In genomic region chr7:48289661-48290060, GRCh38 we compare ENCODE assay signal across 22 cellular contexts.
A peak's percentile ranks its signal among the peaks of the same experiment; 100 is the strongest.
DNase-seq lines count a peak whose midpoint lies in the region; ATAC-seq, FAIRE-seq and TF ChIP-seq lines count a peak whose summit lies in the region.
"Had no signal": no experiment of that assay in that cellular context is flagged by ENCODE, and none has a peak within 500 bp of the region (broad histone marks: within the 10 kb centered on the region; RNA-seq: fewer than 3 reads in every experiment).

No MANE protein-coding gene starts in this region.

- H3K27ac Mint-ChIP-seq in activated CD4-positive, alpha-beta T cell treated with anti-CD3 and anti-CD28 coated beads, Interleukin-2, amount 10 ng/mL, durations not matched to agents 24 days and 14 days, result no peak overlapping the region
- H3K27ac Mint-ChIP-seq: CD4-positive, CD25-positive, alpha-beta regulatory T cell; CD8-positive, alpha-beta T cell; HFFc6 had no signal

- H3K9me1 ChIP-seq in endothelial cell of umbilical vein (replicated peaks; ENCODE audit: control insufficient read depth, extremely low read depth, insufficient read depth, low read length), result no peaks in the 10 kb centered on the region

- no peaks in the 10 kb centered on the region for H3K79me2 ChIP-seq in endothelial cell of umbilical vein (ENCODE audit: control insufficient read depth, insufficient read depth, low read length)

- POLR2A ChIA-PET in endothelial cell of umbilical vein (lab: Charles Lee), result interaction anchor here (0.7 kb wide), 1 partner anchor 148 kb away, joined by 5 read pairs; no protein-coding TSS in a partner anchor

- H3K9ac ChIP-seq in BLaER1 treated with 17β-estradiol and CSF1 and Interleukin-3, amounts not matched to agents 10 nM and 100 nM, result no peak overlapping the region; a peak in 1 of 22 replicates
- H3K9ac ChIP-seq in endothelial cell of umbilical vein (replicated peaks; ENCODE audit: extremely low read depth, insufficient read depth, low read length), result no peak overlapping the region

- TF ChIP-seq CTCF in endothelial cell of umbilical vein (IDR thresholded peaks at IDR 0.05; ENCODE audit: extremely low read depth in 1 of 2, insufficient read depth in 1 of 2, low read depth in 1 of 2, low read length in 2 of 2), result no peak

- no peak for FAIRE-seq in endothelial cell of umbilical vein (lab: Jason Lieb, UNC)
- FAIRE-seq: A549, GM12892, H54 had no signal

- no peaks in the 10 kb centered on the region for H3K27me3 ChIP-seq in BLaER1 treated with 17β-estradiol and CSF1 and Interleukin-3, amounts not matched to agents 10 nM and 100 nM
- H3K27me3 ChIP-seq in endothelial cell of umbilical vein (ENCODE audit: control insufficient read depth in 2 of 2, insufficient read depth in 2 of 2, low read length in 2 of 2), result no peaks in the 10 kb centered on the region
- H3K27me3 ChIP-seq: BE2C had no signal

- peaks cover 0 to 12% (median 6%) of the 10 kb centered on the region in 11 experiments; a peak in 6 of 22 replicates for H3K9me3 ChIP-seq in BLaER1 treated with 17β-estradiol and CSF1 and Interleukin-3, amounts not matched to agents 10 nM and 100 nM (replicated peaks in 1 of 11)
- H3K9me3 ChIP-seq in endothelial cell of umbilical vein (replicated peaks; ENCODE audit: control insufficient read depth, insufficient read depth, low read length), result no peaks in the 10 kb centered on the region
- H3K9me3 ChIP-seq: A549, BE2C, Caco-2, HAP-1 had no signal

- H2AFZ ChIP-seq in endothelial cell of umbilical vein (ENCODE audit: low read depth, low read length), result no peak overlapping the region

- CTCF ChIA-PET in endothelial cell of umbilical vein (lab: Charles Lee), result no interaction called here

- TF ChIP-seq POLR2A in endothelial cell of umbilical vein (IDR thresholded peaks at IDR 0.05; ENCODE audit: low read depth, low read length), result no peak

- H3K4me3 Mint-ChIP-seq in activated CD4-positive, alpha-beta T cell treated with anti-CD3 and anti-CD28 coated beads, Interleukin-2, amount 10 ng/mL, durations not matched to agents 24 days and 14 days, result no peak overlapping the region
- H3K4me3 Mint-ChIP-seq: CD4-positive, CD25-positive, alpha-beta regulatory T cell; CD8-positive, alpha-beta T cell; HFFc6 had no signal

- H3K36me3 ChIP-seq in BLaER1 treated with 17β-estradiol and CSF1 and Interleukin-3, amounts not matched to agents 10 nM and 100 nM, result no peaks in the 10 kb centered on the region
- H3K36me3 ChIP-seq in endothelial cell of umbilical vein (ENCODE audit: control insufficient read depth in 2 of 2, extremely low read depth in 1 of 2, insufficient read depth in 2 of 2, low read length in 2 of 2), result no peaks in the 10 kb centered on the region
- H3K36me3 ChIP-seq: BE2C, HAP-1 had no signal

- ATAC-seq in HG03039 (IDR thresholded peaks at IDR 0.05; ENCODE audit: unreplicated experiment), result no peak
- ATAC-seq: A549; CD8-positive, alpha-beta T cell had no signal

- intact Hi-C loops in activated CD4-positive, alpha-beta T cell treated with anti-CD3 and anti-CD28 coated beads, Interleukin-2, amount 10 ng/mL, durations not matched to agents 24 days and 14 days (cut with micrococcal nuclease), result loop anchor here (10.0 kb wide), 1 partner anchor 585 kb away; no protein-coding TSS in a partner anchor
- intact Hi-C loops in endothelial cell of umbilical vein (cut with micrococcal nuclease), result no loop called here

- H3K4me2 ChIP-seq in BLaER1 treated with 17β-estradiol and CSF1 and Interleukin-3, amounts not matched to agents 10 nM and 100 nM, result peak overlapping the region in 8 of 11 experiments; percentile 6 to 61 (median 42); a peak in 14 of 22 replicates
- H3K4me2 ChIP-seq in endothelial cell of umbilical vein (ENCODE audit: insufficient read depth, low read length), result no peak overlapping the region
- H3K4me2 ChIP-seq: A549 had no signal

- DNase-seq in activated CD4-positive, alpha-beta T cell treated with anti-CD3 and anti-CD28 coated beads, Interleukin-2, amount 10 ng/mL, durations not matched to agents 24 days and 14 days, result peak; percentile 13
- no peak for DNase-seq in activated CD4-positive, alpha-beta T cell treated with anti-CD3 and anti-CD28 coated beads, Interleukin-2, amount 50 U/mL, for 48 hours
- DNase-seq in endothelial cell of umbilical vein (ENCODE audit: low read depth, low spot score) (peak; percentile 4), EL (no peak), nucleus accumbens (lab: John Stamatoyannopoulos, UW) (no peak)
- DNase-seq: 8988T; ACHN; AML-193; BE2C; Caco-2; CD4-positive, CD25-positive, alpha-beta regulatory T cell; CD8-positive, alpha-beta T cell; DMS79; GOT3; HFFc6 had no signal

- no peaks in the 10 kb centered on the region for H4K20me1 ChIP-seq in BLaER1 treated with 17β-estradiol and CSF1 and Interleukin-3, amounts not matched to agents 10 nM and 100 nM
- H4K20me1 ChIP-seq in endothelial cell of umbilical vein (replicated peaks; ENCODE audit: control insufficient read depth, extremely low read depth, insufficient read depth, low read length), result no peaks in the 10 kb centered on the region

- peaks cover 9% of the 10 kb centered on the region for H3K27me3 Mint-ChIP-seq in activated CD4-positive, alpha-beta T cell treated with anti-CD3 and anti-CD28 coated beads, Interleukin-2, amount 10 ng/mL, durations not matched to agents 24 days and 14 days

- no peaks in the 10 kb centered on the region for H3K4me1 Mint-ChIP-seq in activated CD4-positive, alpha-beta T cell treated with anti-CD3 and anti-CD28 coated beads, Interleukin-2, amount 10 ng/mL, durations not matched to agents 24 days and 14 days
- H3K4me1 Mint-ChIP-seq: CD4-positive, CD25-positive, alpha-beta regulatory T cell had no signal

- BruUV-seq in endothelial cell of umbilical vein (replicated peaks; lab: Mats Ljungman, UMichigan), result no TSS peak

- dilution Hi-C loops in endothelial cell of umbilical vein (cut with MboI; ENCODE audit: extremely low pct_ligation_motif_present, low sequenced_read_pairs), result no loop called here

- H3K9me3 Mint-ChIP-seq in activated CD4-positive, alpha-beta T cell treated with anti-CD3 and anti-CD28 coated beads, Interleukin-2, amount 10 ng/mL, durations not matched to agents 24 days and 14 days, result no peaks in the 10 kb centered on the region
- H3K9me3 Mint-ChIP-seq: CD8-positive, alpha-beta T cell; HFFc6 had no signal

- H3K4me3 ChIP-seq in BLaER1 treated with 17β-estradiol and CSF1 and Interleukin-3, amounts not matched to agents 10 nM and 100 nM, result no peak overlapping the region
- no peak overlapping the region for H3K4me3 ChIP-seq in endothelial cell of umbilical vein (replicated peaks in 1 of 3; ENCODE audit: insufficient read depth in 1 of 3, low read depth in 1 of 3, low read length in 3 of 3)
- H3K4me3 ChIP-seq: A549, HAP-1 had no signal

- peaks cover 0 to 48% (median 30%) of the 10 kb centered on the region in 10 experiments; a peak in 16 of 20 replicates for H3K4me1 ChIP-seq in BLaER1 treated with 17β-estradiol and CSF1 and Interleukin-3, amounts not matched to agents 10 nM and 100 nM
- H3K4me1 ChIP-seq in endothelial cell of umbilical vein (ENCODE audit: control insufficient read depth, extremely low read depth, insufficient read depth, low read length), result no peaks in the 10 kb centered on the region
- H3K4me1 ChIP-seq: A549, BE2C, Caco-2, HAP-1 had no signal

- H3K36me3 Mint-ChIP-seq in activated CD4-positive, alpha-beta T cell treated with anti-CD3 and anti-CD28 coated beads, Interleukin-2, amount 10 ng/mL, durations not matched to agents 24 days and 14 days (ENCODE audit: low read depth), result no peaks in the 10 kb centered on the region
- H3K36me3 Mint-ChIP-seq: CD4-positive, CD25-positive, alpha-beta regulatory T cell; CD8-positive, alpha-beta T cell had no signal

- H3K27ac ChIP-seq in BLaER1 treated with 17β-estradiol and CSF1 and Interleukin-3, amounts not matched to agents 10 nM and 100 nM, result no peak overlapping the region
- H3K27ac ChIP-seq in endothelial cell of umbilical vein (ENCODE audit: insufficient read depth, low read depth, low read length), result no peak overlapping the region
- H3K27ac ChIP-seq: A549, C4-2B had no signal

TF ChIP-seq in endothelial cell of umbilical vein, 7 proteins besides CTCF, POLR2A, EP300 and RAD21:
- no peak for TF ChIP-seq POLR2AphosphoS5 (IDR thresholded peaks at IDR 0.05; ENCODE audit: insufficient read depth, low read depth, low read length)
- no peak for TF ChIP-seq MAX (IDR thresholded peaks at IDR 0.05; ENCODE audit: insufficient read depth, insufficient read length)
- TF ChIP-seq FOS (IDR thresholded peaks at IDR 0.05; ENCODE audit: borderline replicate concordance, insufficient read depth, low read length), result no peak
- no peak for TF ChIP-seq MYC (IDR thresholded peaks at IDR 0.05; ENCODE audit: low read depth, low read length)
- TF ChIP-seq GATA2 (IDR thresholded peaks at IDR 0.05; ENCODE audit: insufficient read depth, insufficient read length, low read depth, low read length), result no peak
- TF ChIP-seq JUN (IDR thresholded peaks at IDR 0.05; ENCODE audit: borderline replicate concordance, insufficient read depth, insufficient read length, low read depth), result no peak
- TF ChIP-seq EZH2 (IDR thresholded peaks at IDR 0.05; ENCODE audit: borderline replicate concordance, low read depth, low read length, severe bottlenecking), result no peak

Comparison
In these comparisons a context has a peak if more than half of its experiments do, and no peak if none do; other contexts are left out.
1. DNase-seq: peak in activated CD4-positive, alpha-beta T cell treated with anti-CD3 and anti-CD28 coated beads, Interleukin-2, amount 10 ng/mL, durations not matched to agents 24 days and 14 days (single experiment) and endothelial cell of umbilical vein (single experiment); none in activated CD4-positive, alpha-beta T cell treated with anti-CD3 and anti-CD28 coated beads, Interleukin-2, amount 50 U/mL, for 48 hours (0 of 2), EL (single experiment) and nucleus accumbens (0 of 56).